In the genomic region with DNA sequence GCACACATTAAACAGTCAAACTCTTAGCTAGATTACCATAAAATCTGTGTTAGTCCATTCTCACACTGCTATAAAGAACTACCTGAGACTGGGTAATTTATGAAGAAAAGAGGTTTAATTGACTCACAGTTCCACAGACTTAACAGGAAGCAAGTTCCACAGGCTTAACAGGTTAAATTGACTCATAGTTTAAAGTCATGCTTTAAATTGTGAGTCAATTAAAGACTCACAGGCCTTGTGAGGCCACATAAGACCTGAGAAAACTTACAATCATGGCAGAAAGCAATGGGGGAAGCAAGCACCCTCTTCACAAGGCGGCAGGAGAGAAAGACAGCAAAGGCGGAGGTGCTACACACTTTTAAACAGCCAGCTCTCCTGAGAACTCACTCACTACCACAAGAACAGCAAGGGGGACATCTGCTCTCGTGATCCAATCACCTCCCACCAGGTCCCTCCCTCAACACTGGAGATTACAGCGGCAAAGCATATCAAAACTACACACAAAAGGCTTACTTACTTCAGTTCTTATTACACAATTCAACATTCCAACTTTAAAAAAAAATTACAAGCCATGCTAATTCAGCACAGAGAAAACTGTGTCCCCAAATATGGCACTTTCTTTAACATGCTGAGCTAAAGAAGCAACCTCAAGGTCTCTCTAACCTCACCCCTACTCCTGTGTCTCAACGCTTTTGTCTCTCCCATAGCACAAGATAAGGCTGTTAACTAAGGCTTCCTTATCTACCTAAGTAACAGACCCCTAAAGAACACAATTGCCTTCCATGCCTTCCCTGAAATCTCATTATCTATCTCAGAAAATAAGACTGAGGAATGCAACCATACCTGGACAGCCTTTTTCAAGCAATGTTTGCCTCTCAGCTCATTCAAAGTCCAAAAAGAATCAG, we compare ENCODE assay signal across 1 cellular context.
TF ChIP-seq lines count a peak whose summit lies in the region.

No MANE protein-coding gene starts in this region.

TF ChIP-seq in IMR-90, 13 proteins besides CTCF, POLR2A, EP300 and RAD21 (continued from another document):
- TF ChIP-seq USF2 (IDR thresholded peaks at IDR 0.05; ENCODE audit: low read depth, low read length) (no peak), MAZ (IDR thresholded peaks at IDR 0.05; ENCODE audit: borderline replicate concordance, low read depth, low read length) (no peak)
TF ChIP-seq in IMR-90: peak in this region for 0.
